In the genomic region with DNA sequence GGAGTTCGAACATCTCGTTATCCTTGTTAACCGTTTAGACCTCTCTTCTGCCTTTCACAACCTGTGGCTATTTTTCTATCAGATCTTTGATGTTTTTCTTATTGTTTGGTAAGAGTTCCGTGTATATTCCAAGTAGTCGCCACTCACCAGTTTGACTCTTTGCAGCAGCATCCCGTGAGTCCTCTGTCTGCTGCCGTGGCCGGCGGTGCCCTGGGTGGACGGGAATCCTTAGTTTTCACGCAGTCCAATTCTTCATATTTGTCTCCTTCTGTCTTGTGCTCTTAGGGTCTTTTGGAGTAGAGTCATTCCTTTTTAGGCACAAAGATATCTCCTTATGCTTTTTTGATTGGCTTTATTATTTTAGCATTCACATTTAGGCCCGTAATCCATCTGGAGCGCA, we compare ENCODE assay signal across 19 cellular contexts.
DNase-seq lines count a peak whose midpoint lies in the region; ATAC-seq and TF ChIP-seq lines count a peak whose summit lies in the region.
"Had no signal": no experiment of that assay in that cellular context is flagged by ENCODE, and none has a peak within 500 bp of the region (broad histone marks: within the 10 kb centered on the region; RNA-seq: fewer than 3 reads in every experiment).

No MANE protein-coding gene starts in this region.

- peaks cover 5% of the 10 kb centered on the region for H3K4me1 Mint-ChIP-seq in activated T-helper 2 cell treated with anti-CD3 and anti-CD28 coated beads, Interferon-gamma antibody, Interleukin-2, Interleukin-4, amounts not matched to agents 10 μg/mL and 5 μg/mL and 100 μg/mL, durations not matched to agents 14 hours and 24 hours and 36 hours (ENCODE audit: low read depth)

- H3K27me3 ChIP-seq in HUES6 (ENCODE audit: control insufficient read depth, insufficient read depth, low read length) (peaks cover 7% of the 10 kb centered on the region), smooth muscle cell (ENCODE audit: low read depth) (no peaks in the 10 kb centered on the region), mammary epithelial cell (ENCODE audit: insufficient read depth, low read length) (no peaks in the 10 kb centered on the region), testis (no peaks in the 10 kb centered on the region)
- H3K27me3 ChIP-seq: BE2C had no signal

- H3K9me3 Mint-ChIP-seq in activated T-helper 2 cell treated with anti-CD3 and anti-CD28 coated beads, Interferon-gamma antibody, Interleukin-2, Interleukin-4, amounts not matched to agents 10 μg/mL and 5 μg/mL and 100 μg/mL, durations not matched to agents 14 hours and 24 hours and 36 hours = no peaks in the 10 kb centered on the region
- H3K9me3 Mint-ChIP-seq: CD8-positive, alpha-beta T cell had no signal

- CTCF ChIA-PET in mammary epithelial cell (lab: Charles Lee; ENCODE audit: low non-redundant PET) = no interaction called here

- no peak for ATAC-seq in esophagus mucosa
- ATAC-seq: A549; CD8-positive, alpha-beta T cell had no signal

- H3K4me3 Mint-ChIP-seq in activated T-helper 2 cell treated with anti-CD3 and anti-CD28 coated beads, Interferon-gamma antibody, Interleukin-2, Interleukin-4, amounts not matched to agents 10 μg/mL and 5 μg/mL and 100 μg/mL, durations not matched to agents 14 hours and 24 hours and 36 hours (ENCODE audit: low read depth) = peak overlapping the region; percentile 24
- H3K4me3 Mint-ChIP-seq: CD8-positive, alpha-beta T cell had no signal

- H3K9ac ChIP-seq in HUES6 (ENCODE audit: low read length) (peak overlapping the region; percentile 50), smooth muscle cell (ENCODE audit: low read depth) (no peak overlapping the region), mammary epithelial cell (ENCODE audit: insufficient read depth, low read length) (no peak overlapping the region)

- H3K36me3 Mint-ChIP-seq in activated T-helper 2 cell treated with anti-CD3 and anti-CD28 coated beads, Interferon-gamma antibody, Interleukin-2, Interleukin-4, amounts not matched to agents 10 μg/mL and 5 μg/mL and 100 μg/mL, durations not matched to agents 14 hours and 24 hours and 36 hours (ENCODE audit: low read depth) = no peaks in the 10 kb centered on the region

- DNase-seq in activated T-helper 2 cell treated with anti-CD3 and anti-CD28 coated beads, Interferon-gamma antibody, Interleukin-2, Interleukin-4, amounts not matched to agents 10 μg/mL and 5 μg/mL and 100 μg/mL, durations not matched to agents 14 hours and 24 hours and 36 hours (ENCODE audit: low spot score) = no peak
- DNase-seq in smooth muscle cell (lab: John Stamatoyannopoulos, UW; ENCODE audit: unreplicated experiment) (no peak), mammary epithelial cell (no peak), testis (no peak)
- no peak for DNase-seq in activated CD4-positive, alpha-beta T cell treated with anti-CD3 and anti-CD28 coated beads, Interleukin-2, amount 50 U/mL, for 4 hours
- DNase-seq: BE2C; CD8-positive, alpha-beta T cell; COR-L47; DMS153; DND-41; GDM1; GOT3 had no signal

- H3K36me3 ChIP-seq in HUES6 (ENCODE audit: control insufficient read depth, insufficient read depth, low read length) = no peaks in the 10 kb centered on the region
- H3K36me3 ChIP-seq in mesodermal cell (ENCODE audit: control insufficient read depth, insufficient read depth, low read length) = no peaks in the 10 kb centered on the region
- no peaks in the 10 kb centered on the region for H3K36me3 ChIP-seq in smooth muscle cell (ENCODE audit: low read depth)
- no peaks in the 10 kb centered on the region for H3K36me3 ChIP-seq in mammary epithelial cell (ENCODE audit: insufficient read depth, low read length)
- no peaks in the 10 kb centered on the region for H3K36me3 ChIP-seq in testis (ENCODE audit: low read depth, missing control alignments)
- H3K36me3 ChIP-seq: BE2C, HAP-1 had no signal

- whole genome bisulfite sequencing in mesodermal cell (ENCODE audit: insufficient coverage in 2 of 2), 2 experiments = 80 to 91% methylated on average over 5 to 8 of the region's 13 CpGs
- 78% methylated on average over 13 of the region's 13 CpGs for WGBS in smooth muscle cell (ENCODE audit: low lambda C conversion rate)
- 91% methylated on average over 13 of the region's 13 CpGs for WGBS in mammary epithelial cell (ENCODE audit: low coverage, missing lambda C conversion rate)
- 68 to 80% methylated on average over 13 of the region's 13 CpGs for WGBS in testis, 2 donors

- TF ChIP-seq CTCF in smooth muscle cell (IDR thresholded peaks at IDR 0.05; ENCODE audit: borderline replicate concordance, insufficient read depth, poor library complexity, severe bottlenecking) = no peak
- TF ChIP-seq CTCF in mammary epithelial cell (conservative IDR thresholded peaks at IDR 0.05 in 1 of 2, IDR thresholded peaks at IDR 0.05 in 1 of 2; ENCODE audit: extremely low read depth in 1 of 2, insufficient read depth in 1 of 2, low read depth in 1 of 2, low read length in 2 of 2) = no peak
- no peak for TF ChIP-seq CTCF in testis (IDR thresholded peaks at IDR 0.05)

- dilution Hi-C loops in mammary epithelial cell (cut with HindIII; ENCODE audit: low sequenced_read_pairs) = no loop called here

- H3K27ac ChIP-seq in HUES6 (ENCODE audit: low read depth, low read length) (no peak overlapping the region; the same call in 1 of the 2 replicates), mesodermal cell (ENCODE audit: low read depth, low read length, severe bottlenecking) (peak overlapping the region; percentile 93), smooth muscle cell (ENCODE audit: low read depth) (no peak overlapping the region), mammary epithelial cell (ENCODE audit: insufficient read depth, low read depth, low read length) (no peak overlapping the region), testis (no peak overlapping the region)
- H3K27ac ChIP-seq: A549, C4-2B, HL-60 had no signal

- H3K4me3 ChIP-seq in HUES6 (ENCODE audit: low read depth, low read length) (no peak overlapping the region), mesodermal cell (ENCODE audit: extremely low read depth, insufficient read depth, low read length, poor library complexity, severe bottlenecking) (no peak overlapping the region), smooth muscle cell (no peak overlapping the region), mammary epithelial cell (replicated peaks in 1 of 3; ENCODE audit: insufficient read depth in 1 of 3, low read depth in 2 of 3, low read length in 3 of 3) (no peak overlapping the region), testis (no peak overlapping the region)
- H3K4me3 ChIP-seq: A549, HAP-1 had no signal

- no peaks in the 10 kb centered on the region for H4K20me1 ChIP-seq in smooth muscle cell (ENCODE audit: low read depth)
- H4K20me1 ChIP-seq in mammary epithelial cell (ENCODE audit: insufficient read depth, low read length) = no peaks in the 10 kb centered on the region

- in situ Hi-C loops in mammary epithelial cell (cut with MboI; ENCODE audit: low sequenced_read_pairs in 2 of 2) = no loop called here

- H3K27ac Mint-ChIP-seq in activated T-helper 2 cell treated with anti-CD3 and anti-CD28 coated beads, Interferon-gamma antibody, Interleukin-2, Interleukin-4, amounts not matched to agents 10 μg/mL and 5 μg/mL and 100 μg/mL, durations not matched to agents 14 hours and 24 hours and 36 hours = no peak overlapping the region
- H3K27ac Mint-ChIP-seq: CD8-positive, alpha-beta T cell had no signal

- no peaks in the 10 kb centered on the region for H3K27me3 Mint-ChIP-seq in activated T-helper 2 cell treated with anti-CD3 and anti-CD28 coated beads, Interferon-gamma antibody, Interleukin-2, Interleukin-4, amounts not matched to agents 10 μg/mL and 5 μg/mL and 100 μg/mL, durations not matched to agents 14 hours and 24 hours and 36 hours (ENCODE audit: low read depth)

- TF ChIP-seq POLR2A in testis (IDR thresholded peaks at IDR 0.05) = no peak

- H3K79me2 ChIP-seq in smooth muscle cell (ENCODE audit: low read depth) (no peaks in the 10 kb centered on the region), mammary epithelial cell (ENCODE audit: insufficient read depth, low read length) (no peaks in the 10 kb centered on the region)

- BruUV-seq in mammary epithelial cell (replicated peaks; lab: Mats Ljungman, UMichigan) = no TSS peak

- peaks cover 9% of the 10 kb centered on the region for H3F3A ChIP-seq in smooth muscle cell (ENCODE audit: low read depth)

- peak overlapping the region; percentile 73 for H3K4me2 ChIP-seq in smooth muscle cell
- H3K4me2 ChIP-seq in mammary epithelial cell (ENCODE audit: insufficient read depth, low read depth, low read length) = no peak overlapping the region
- H3K4me2 ChIP-seq: A549 had no signal

- H3K4me1 ChIP-seq in HUES6 (ENCODE audit: control insufficient read depth, insufficient read depth, low read length) (peaks cover 52% of the 10 kb centered on the region), mesodermal cell (ENCODE audit: control insufficient read depth, insufficient read depth, low read length, poor library complexity, severe bottlenecking) (peaks cover 55% of the 10 kb centered on the region), smooth muscle cell (ENCODE audit: low read depth) (peaks cover 26% of the 10 kb centered on the region), mammary epithelial cell (ENCODE audit: insufficient read depth, low read length) (no peaks in the 10 kb centered on the region), testis (no peaks in the 10 kb centered on the region)
- H3K4me1 ChIP-seq: A549, HAP-1 had no signal

- intact Hi-C loops in activated T-helper 2 cell treated with anti-CD3 and anti-CD28 coated beads, Interferon-gamma antibody, Interleukin-2, Interleukin-4, amounts not matched to agents 10 μg/mL and 5 μg/mL and 100 μg/mL, durations not matched to agents 14 hours and 24 hours and 36 hours (cut with micrococcal nuclease) = loop anchor here (5.0 kb wide), 1 partner anchor 277 kb away; no protein-coding TSS in a partner anchor
- intact Hi-C loops in mammary epithelial cell (cut with micrococcal nuclease) = no loop called here
- intact Hi-C loops in testis (cut with DNase I; ENCODE audit: low total_unique reads) = no loop called here

- H3K9me3 ChIP-seq in HUES6 (ENCODE audit: control insufficient read depth, insufficient read depth, low read depth, low read length) (no peaks in the 10 kb centered on the region), mesodermal cell (ENCODE audit: control insufficient read depth, low read length) (no peaks in the 10 kb centered on the region), smooth muscle cell (replicated peaks; ENCODE audit: low read depth) (no peaks in the 10 kb centered on the region), mammary epithelial cell (replicated peaks; ENCODE audit: insufficient read depth, low read length) (peaks cover 11% of the 10 kb centered on the region), testis (no peaks in the 10 kb centered on the region)
- H3K9me3 ChIP-seq: A549, BE2C, HAP-1 had no signal

- no peak overlapping the region for H2AFZ ChIP-seq in smooth muscle cell (ENCODE audit: low read depth)
- no peak overlapping the region for H2AFZ ChIP-seq in mammary epithelial cell (ENCODE audit: low read depth, low read length)
